ENCODE assay signal across 8 cellular contexts in the genomic region with DNA sequence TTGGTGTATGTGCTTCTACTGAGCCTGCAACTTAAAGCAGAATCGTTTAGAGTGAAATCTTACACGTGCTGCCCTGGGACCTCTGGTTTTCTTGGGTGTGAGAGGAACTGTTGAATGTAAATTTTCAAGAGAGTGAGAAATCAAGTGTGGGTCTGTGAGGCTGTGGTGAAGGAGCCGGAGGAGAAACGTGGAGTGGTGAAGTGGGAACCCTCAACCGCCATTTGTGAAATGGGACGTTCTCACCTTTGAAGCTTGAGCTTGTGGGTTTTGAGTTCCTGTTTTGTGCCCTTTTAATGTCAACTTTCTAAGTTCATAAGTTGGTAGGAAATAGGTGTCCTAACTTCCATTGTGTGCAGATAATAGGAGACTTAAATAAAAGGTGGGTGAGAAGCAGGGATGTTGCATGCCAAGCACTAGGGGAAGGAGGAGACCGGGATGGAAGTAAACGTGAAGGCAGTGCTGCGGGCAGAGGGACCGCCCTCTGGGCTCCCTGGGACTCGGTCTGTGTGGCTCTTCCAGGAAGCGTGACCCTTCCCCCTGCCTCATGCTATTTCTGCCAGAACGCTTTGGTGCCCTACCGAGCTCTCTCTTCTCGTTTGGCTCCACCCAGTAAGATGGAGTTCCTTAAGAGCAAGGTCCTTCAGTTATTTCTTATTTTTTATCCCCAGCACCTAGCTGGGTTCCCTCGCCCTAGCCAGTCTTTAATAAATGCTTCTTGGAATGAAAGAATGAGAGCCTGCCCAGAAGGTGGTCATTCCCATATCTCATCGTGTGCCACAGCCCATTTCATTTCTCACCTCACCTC. TPM values are rescaled to one million over a fixed set of nuclear protein-coding genes. Genes with fewer than 3 reads are reported as not detected.
A peak's percentile ranks its signal among the peaks of the same experiment; 100 is the strongest.
DNase-seq lines count a peak whose midpoint lies in the region; ATAC-seq and TF ChIP-seq lines count a peak whose summit lies in the region.

No MANE protein-coding gene starts in this region.

- H3K36me3 Mint-ChIP-seq in HFFc6 (ENCODE audit: low read depth), result no peaks in the 10 kb centered on the region

- no peaks in the 10 kb centered on the region for H3K4me1 ChIP-seq in colonic mucosa
- H3K4me1 ChIP-seq in sigmoid colon, result peaks cover 0 to 35% (median 28%) of the 10 kb centered on the region in 4 donors

- ATAC-seq in GM18498 (IDR thresholded peaks at IDR 0.05; ENCODE audit: unreplicated experiment) (peak; percentile 41), HG02678 (IDR thresholded peaks at IDR 0.05; ENCODE audit: unreplicated experiment) (peak; percentile 31)

- no peak for TF ChIP-seq CTCF in colonic mucosa (IDR thresholded peaks at IDR 0.05)
- no peak for TF ChIP-seq CTCF in sigmoid colon (IDR thresholded peaks at IDR 0.05)
- no peak for TF ChIP-seq CTCF in HFFc6 (IDR thresholded peaks at IDR 0.05)

- H3K4me3 ChIP-seq in colonic mucosa (no peak overlapping the region), sigmoid colon (no peak overlapping the region)

- H3K4me1 Mint-ChIP-seq in HFFc6 (ENCODE audit: low read depth), result peaks cover 20% of the 10 kb centered on the region

- no peak overlapping the region for H3K27ac Mint-ChIP-seq in HFFc6

- H3K36me3 ChIP-seq in colonic mucosa, result no peaks in the 10 kb centered on the region
- H3K36me3 ChIP-seq in sigmoid colon, result no peaks in the 10 kb centered on the region

- no peaks in the 10 kb centered on the region for H3K9me3 Mint-ChIP-seq in HFFc6

- no peak overlapping the region for H3K4me3 Mint-ChIP-seq in HFFc6

- H3K27ac ChIP-seq in colonic mucosa (peak overlapping the region; percentile 28), sigmoid colon (no peak overlapping the region)

- peaks cover 2% of the 10 kb centered on the region; the same call in 1 of the 2 replicates for H3K27me3 Mint-ChIP-seq in HFFc6 (ENCODE audit: insufficient read depth)

- TF ChIP-seq EP300 in sigmoid colon (IDR thresholded peaks at IDR 0.05), result no peak

- peak in 4 of 5 experiments; percentile 9 to 83 (median 65) for DNase-seq in T-helper 2 cell
- DNase-seq in colonic mucosa, result peak; percentile 17
- no peak for DNase-seq in NCI-H748 treated with DMSO at 0.1 percent for 48 hours (lab: John Stamatoyannopoulos, UW)
- no peak for DNase-seq in sigmoid colon
- DNase-seq in HFFc6, result no peak
- DNase-seq in NCI-H1436 (lab: John Stamatoyannopoulos, UW), result no peak

- H3K9me3 ChIP-seq in colonic mucosa, result no peaks in the 10 kb centered on the region
- H3K9me3 ChIP-seq in sigmoid colon, result no peaks in the 10 kb centered on the region

- peak overlapping the region in 1 of 2 donors; percentile 19 for H3K9ac ChIP-seq in colonic mucosa (ENCODE audit: low read depth in 2 of 2, low read length in 2 of 2)

- WGBS in sigmoid colon, 2 donors, result 58 to 89% methylated on average over 17 of the region's 17 CpGs

- no peak for TF ChIP-seq POLR2A in sigmoid colon (IDR thresholded peaks at IDR 0.05)

- no peaks in the 10 kb centered on the region for H3K27me3 ChIP-seq in colonic mucosa
- H3K27me3 ChIP-seq in sigmoid colon, result no peaks in the 10 kb centered on the region

- intact Hi-C loops in colonic mucosa (cut with DNase I) (no loop called here), sigmoid colon (cut with DNase I) (no loop called here)

RNA-seq across cellular contexts. Expression of gene TMEM131L, which starts 56.0 kb away (rescaled TPM):
- total RNA-seq in colonic mucosa (1 to 10 TPM; 4.8 to 6.2 TPM), sigmoid colon (10 to 100 TPM in 3 of 4 donors, 1 to 10 TPM in 1; 8.2 to 27.2 (median 15.6) TPM)
- 10 to 100 TPM in 1 of 3 donors, under 1 TPM in 2; 0.60 to 15.2 (median 0.69) TPM for polyA plus RNA-seq in sigmoid colon
- total RNA-seq in HFFc6 (2021; fragmentation: NEBNext Ultra II Directional; extraction: Animal tissue kit (Norgen Biotek cat#: 25700)), result 1 to 10 TPM; 7.7 to 8.9 (median 8.0) TPM

Comparison
In these comparisons a context has a peak if more than half of its experiments do, and no peak if none do; other contexts are left out.
1. DNase-seq: peak in T-helper 2 cell (4 of 5) and colonic mucosa (single experiment); none in NCI-H748 treated with DMSO at 0.1 percent for 48 hours (single experiment), sigmoid colon (single experiment), HFFc6 (single experiment) and NCI-H1436 (single experiment).